ENCODE assay signal across 37 cellular contexts in the genomic region with DNA sequence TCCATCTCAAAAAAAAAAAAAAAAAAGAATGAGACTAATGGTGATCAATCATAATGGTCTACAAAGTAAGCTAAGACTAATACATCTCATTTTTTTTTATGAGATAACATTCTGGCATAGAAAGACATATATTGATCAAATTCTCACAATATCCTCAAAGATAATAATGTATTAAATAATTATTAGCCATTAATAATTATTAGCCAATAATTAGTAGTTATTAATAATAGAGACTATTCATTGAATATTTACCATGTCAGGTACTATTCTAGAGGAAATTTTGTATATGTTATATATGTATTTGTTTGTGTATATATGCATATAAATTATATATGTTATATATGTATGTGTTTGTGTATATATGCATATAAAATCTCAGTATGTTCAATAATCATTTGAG.
"Had no signal": no experiment of that assay in that cellular context is flagged by ENCODE, and none has a peak within 500 bp of the region (broad histone marks: within the 10 kb centered on the region; RNA-seq: fewer than 3 reads in every experiment).

No MANE protein-coding gene starts in this region.

- H3K27ac ChIP-seq: ascending aorta, cardiac muscle cell, VCaP had no signal

- H3K27me3 ChIP-seq: ascending aorta, cardiac muscle cell had no signal

- ATAC-seq: activated CD8-positive, alpha-beta T cell treated with anti-CD3 and anti-CD28 coated beads for 36 hours; activated naive CD8-positive, alpha-beta T cell treated with anti-CD3 and anti-CD28 coated beads, Interleukin-2, amount 50 U/mL, for 24 hours; activated T-cell treated with anti-CD3 and anti-CD28 coated beads, Interleukin-2, amount 50 U/mL, for 4 hours; activated T-cell treated with anti-CD3 and anti-CD28 coated beads, Interleukin-2, amount 50 U/mL, for 72 hours; activated T-helper 17 cell treated with anti-CD3 and anti-CD28 coated beads, Interleukin-2, amount 50 U/mL, for 72 hours had no signal

- H3K4me3 Mint-ChIP-seq: activated B cell treated with CpG ODN at 0.5 μM for 24 hours; activated CD4-positive, alpha-beta memory T cell treated with anti-CD3 and anti-CD28 coated beads for 36 hours; activated CD4-positive, alpha-beta T cell treated with anti-CD3 and anti-CD28 coated beads, Interleukin-2, amount 10 ng/mL, durations not matched to agents 24 days and 14 days; activated CD8-positive, alpha-beta T cell treated with anti-CD3 and anti-CD28 coated beads for 36 hours; activated naive CD4-positive, alpha-beta T cell treated with anti-CD3 and anti-CD28 coated beads, Interleukin-2, amount 10 ng/mL, durations not matched to agents 7 days and 5 days; activated naive CD4-positive, alpha-beta T cell treated with anti-CD3 and anti-CD28 coated beads, Interleukin-2, amount 50 U/mL, for 24 hours; activated naive CD8-positive, alpha-beta T cell; activated naive CD8-positive, alpha-beta T cell treated with anti-CD3 and anti-CD28 coated beads, Interleukin-2, amount 10 ng/mL, durations not matched to agents 7 days and 5 days; activated naive CD8-positive, alpha-beta T cell treated with anti-CD3 and anti-CD28 coated beads, Interleukin-2, amount 50 U/mL, for 24 hours; activated T-cell treated with anti-CD3 and anti-CD28 coated beads, Interleukin-2, amount 50 U/mL, for 4 hours; activated T-cell treated with anti-CD3 and anti-CD28 coated beads, Interleukin-2, amount 50 U/mL, for 72 hours; activated T-helper 1 cell treated with anti-CD3 and anti-CD28 coated beads, Interleukin-12 subunit alpha, Interleukin-12 subunit beta, Interleukin-2, Interleukin-4 antibody, amounts not matched to agents 30 ng/mL and 10 ng/mL and 1 ng/mL, durations not matched to agents 14 hours and 24 hours and 36 hours; activated T-helper 17 cell treated with anti-CD3 and anti-CD28 coated beads, Interleukin-2, amount 50 U/mL, for 72 hours; brain; central memory CD8-positive, alpha-beta T cell; T-helper 1 cell treated with Interleukin-12 subunit alpha and Interleukin-12 subunit beta and Interleukin-4 antibody, amounts not matched to agents 30 μg/mL and 1 μg/mL, for 36 hours; T-helper 2 cell treated with Interferon-gamma antibody and Interleukin-4, amounts not matched to agents 5 μg/mL and 100 μg/mL, for 36 hours had no signal

- H3K9me3 ChIP-seq: ascending aorta had no signal

- DNase-seq: activated B cell treated with CpG ODN at 0.5 μM for 24 hours; activated CD4-positive, alpha-beta memory T cell treated with anti-CD3 and anti-CD28 coated beads for 36 hours; activated CD4-positive, alpha-beta T cell treated with anti-CD3 and anti-CD28 coated beads for 4 hours; activated CD4-positive, alpha-beta T cell treated with anti-CD3 and anti-CD28 coated beads, Interleukin-2, amount 10 ng/mL, durations not matched to agents 24 days and 14 days; activated CD4-positive, alpha-beta T cell treated with anti-CD3 and anti-CD28 coated beads, Interleukin-2, amount 50 U/mL, for 1 hour; activated CD4-positive, alpha-beta T cell treated with anti-CD3 and anti-CD28 coated beads, Interleukin-2, amount 50 U/mL, for 4 hours; activated CD4-positive, CD25-positive, alpha-beta regulatory T cell treated with anti-CD3 and anti-CD28 coated beads, Interleukin-2, amount 50 U/mL, for 72 hours; activated CD8-positive, alpha-beta memory T cell treated with anti-CD3 and anti-CD28 coated beads, Interleukin-2, amount 50 U/mL, for 4 hours; activated CD8-positive, alpha-beta T cell treated with anti-CD3 and anti-CD28 coated beads for 36 hours; activated effector memory CD4-positive, alpha-beta T cell treated with anti-CD3 and anti-CD28 coated beads, Interleukin-2, amount 50 U/mL, for 16 hours; activated naive CD4-positive, alpha-beta T cell treated with anti-CD3 and anti-CD28 coated beads, Interleukin-2, amount 10 ng/mL, durations not matched to agents 7 days and 5 days; activated naive CD4-positive, alpha-beta T cell treated with Interleukin-2 at 50 U/mL for 16 hours; activated naive CD8-positive, alpha-beta T cell treated with anti-CD3 and anti-CD28 coated beads, Interleukin-2, amount 10 ng/mL, durations not matched to agents 7 days and 5 days; activated naive CD8-positive, alpha-beta T cell treated with anti-CD3 and anti-CD28 coated beads, Interleukin-2, amount 50 U/mL, for 24 hours; activated T-cell treated with anti-CD3 and anti-CD28 coated beads for 4 hours; activated T-cell treated with anti-CD3 and anti-CD28 coated beads, Interleukin-2, amount 50 U/mL, for 1 hour; activated T-cell treated with anti-CD3 and anti-CD28 coated beads, Interleukin-2, amount 50 U/mL, for 4 hours; activated T-cell treated with anti-CD3 and anti-CD28 coated beads, Interleukin-2, amount 50 U/mL, for 72 hours; amygdala; anterior cingulate cortex; caudate nucleus; cerebellar nuclear complex; T-helper 2 cell; T-helper 9 cell had no signal

- H3K4me3 ChIP-seq: ascending aorta, cardiac muscle cell had no signal

- FAIRE-seq: bronchial epithelial cell, TTC549 had no signal

- H3K36me3 Mint-ChIP-seq: activated CD4-positive, alpha-beta memory T cell treated with anti-CD3 and anti-CD28 coated beads for 36 hours; activated naive CD4-positive, alpha-beta T cell treated with anti-CD3 and anti-CD28 coated beads, Interleukin-2, amount 10 ng/mL, durations not matched to agents 7 days and 5 days; activated naive CD4-positive, alpha-beta T cell treated with anti-CD3 and anti-CD28 coated beads, Interleukin-2, amount 50 U/mL, for 24 hours; activated naive CD8-positive, alpha-beta T cell; activated naive CD8-positive, alpha-beta T cell treated with anti-CD3 and anti-CD28 coated beads, Interleukin-2, amount 10 ng/mL, durations not matched to agents 7 days and 5 days; brain had no signal

- H3K27ac Mint-ChIP-seq: activated B cell treated with CpG ODN at 0.5 μM for 24 hours; activated CD4-positive, alpha-beta memory T cell treated with anti-CD3 and anti-CD28 coated beads for 36 hours; activated CD4-positive, alpha-beta T cell treated with anti-CD3 and anti-CD28 coated beads, Interleukin-2, amount 10 ng/mL, durations not matched to agents 24 days and 14 days; activated CD8-positive, alpha-beta T cell treated with anti-CD3 and anti-CD28 coated beads for 36 hours; activated naive CD4-positive, alpha-beta T cell treated with anti-CD3 and anti-CD28 coated beads, Interleukin-2, amount 10 ng/mL, durations not matched to agents 7 days and 5 days; activated naive CD4-positive, alpha-beta T cell treated with anti-CD3 and anti-CD28 coated beads, Interleukin-2, amount 50 U/mL, for 24 hours; activated naive CD8-positive, alpha-beta T cell; activated naive CD8-positive, alpha-beta T cell treated with anti-CD3 and anti-CD28 coated beads, Interleukin-2, amount 10 ng/mL, durations not matched to agents 7 days and 5 days; activated naive CD8-positive, alpha-beta T cell treated with anti-CD3 and anti-CD28 coated beads, Interleukin-2, amount 50 U/mL, for 24 hours; activated T-cell treated with anti-CD3 and anti-CD28 coated beads, Interleukin-2, amount 50 U/mL, for 72 hours; activated T-helper 1 cell treated with anti-CD3 and anti-CD28 coated beads, Interleukin-12 subunit alpha, Interleukin-12 subunit beta, Interleukin-2, Interleukin-4 antibody, amounts not matched to agents 30 ng/mL and 10 ng/mL and 1 ng/mL, durations not matched to agents 14 hours and 24 hours and 36 hours; activated T-helper 17 cell treated with anti-CD3 and anti-CD28 coated beads, Interleukin-2, amount 50 U/mL, for 72 hours; brain; T-helper 1 cell treated with Interleukin-12 subunit alpha and Interleukin-12 subunit beta and Interleukin-4 antibody, amounts not matched to agents 30 μg/mL and 1 μg/mL, for 36 hours; T-helper 2 cell treated with Interferon-gamma antibody and Interleukin-4, amounts not matched to agents 5 μg/mL and 100 μg/mL, for 36 hours had no signal

- H3K27me3 Mint-ChIP-seq: activated B cell treated with CpG ODN at 0.5 μM for 24 hours; activated CD4-positive, alpha-beta T cell treated with anti-CD3 and anti-CD28 coated beads, Interleukin-2, amount 10 ng/mL, durations not matched to agents 24 days and 14 days; activated naive CD4-positive, alpha-beta T cell treated with anti-CD3 and anti-CD28 coated beads, Interleukin-2, amount 10 ng/mL, durations not matched to agents 7 days and 5 days; activated naive CD8-positive, alpha-beta T cell treated with anti-CD3 and anti-CD28 coated beads, Interleukin-2, amount 50 U/mL, for 24 hours; activated T-helper 17 cell treated with anti-CD3 and anti-CD28 coated beads, Interleukin-2, amount 50 U/mL, for 72 hours had no signal

- H3K9me3 Mint-ChIP-seq: activated B cell treated with CpG ODN at 0.5 μM for 24 hours; activated CD4-positive, alpha-beta memory T cell treated with anti-CD3 and anti-CD28 coated beads for 36 hours; activated CD4-positive, alpha-beta T cell treated with anti-CD3 and anti-CD28 coated beads, Interleukin-2, amount 10 ng/mL, durations not matched to agents 24 days and 14 days; activated CD8-positive, alpha-beta T cell treated with anti-CD3 and anti-CD28 coated beads for 36 hours; activated naive CD4-positive, alpha-beta T cell treated with anti-CD3 and anti-CD28 coated beads, Interleukin-2, amount 10 ng/mL, durations not matched to agents 7 days and 5 days; activated naive CD4-positive, alpha-beta T cell treated with anti-CD3 and anti-CD28 coated beads, Interleukin-2, amount 50 U/mL, for 24 hours; activated naive CD8-positive, alpha-beta T cell treated with anti-CD3 and anti-CD28 coated beads, Interleukin-2, amount 10 ng/mL, durations not matched to agents 7 days and 5 days; activated naive CD8-positive, alpha-beta T cell treated with anti-CD3 and anti-CD28 coated beads, Interleukin-2, amount 50 U/mL, for 24 hours; activated T-cell treated with anti-CD3 and anti-CD28 coated beads, Interleukin-2, amount 50 U/mL, for 4 hours; activated T-cell treated with anti-CD3 and anti-CD28 coated beads, Interleukin-2, amount 50 U/mL, for 72 hours; activated T-helper 1 cell treated with anti-CD3 and anti-CD28 coated beads, Interleukin-12 subunit alpha, Interleukin-12 subunit beta, Interleukin-2, Interleukin-4 antibody, amounts not matched to agents 30 ng/mL and 10 ng/mL and 1 ng/mL, durations not matched to agents 14 hours and 24 hours and 36 hours; activated T-helper 17 cell treated with anti-CD3 and anti-CD28 coated beads, Interleukin-2, amount 50 U/mL, for 72 hours; brain; central memory CD8-positive, alpha-beta T cell; T-helper 1 cell treated with Interleukin-12 subunit alpha and Interleukin-12 subunit beta and Interleukin-4 antibody, amounts not matched to agents 30 μg/mL and 1 μg/mL, for 36 hours; T-helper 2 cell treated with Interferon-gamma antibody and Interleukin-4, amounts not matched to agents 5 μg/mL and 100 μg/mL, for 36 hours had no signal

- H3K4me1 Mint-ChIP-seq: activated B cell treated with CpG ODN at 0.5 μM for 24 hours; activated CD4-positive, alpha-beta T cell treated with anti-CD3 and anti-CD28 coated beads, Interleukin-2, amount 10 ng/mL, durations not matched to agents 24 days and 14 days; activated naive CD4-positive, alpha-beta T cell treated with anti-CD3 and anti-CD28 coated beads, Interleukin-2, amount 10 ng/mL, durations not matched to agents 7 days and 5 days; activated naive CD4-positive, alpha-beta T cell treated with anti-CD3 and anti-CD28 coated beads, Interleukin-2, amount 50 U/mL, for 24 hours; activated naive CD8-positive, alpha-beta T cell treated with anti-CD3 and anti-CD28 coated beads, Interleukin-2, amount 10 ng/mL, durations not matched to agents 7 days and 5 days; activated naive CD8-positive, alpha-beta T cell treated with anti-CD3 and anti-CD28 coated beads, Interleukin-2, amount 50 U/mL, for 24 hours; activated T-helper 17 cell treated with anti-CD3 and anti-CD28 coated beads, Interleukin-2, amount 50 U/mL, for 72 hours; central memory CD8-positive, alpha-beta T cell had no signal

- H3K4me1 ChIP-seq: ascending aorta had no signal

- H3K36me3 ChIP-seq: ascending aorta, cardiac muscle cell had no signal
